Comparison of ENCODE assay signal across 9 cellular contexts in genomic region chr1:50251592-50252165, GRCh38.
DNase-seq lines count a peak whose midpoint lies in the region; ATAC-seq and TF ChIP-seq lines count a peak whose summit lies in the region.
"Had no signal": no experiment of that assay in that cellular context is flagged by ENCODE, and none has a peak within 500 bp of the region (broad histone marks: within the 10 kb centered on the region; RNA-seq: fewer than 3 reads in every experiment).

No MANE protein-coding gene starts in this region.

- peak; percentile 95 for DNase-seq in DMS53 (lab: John Stamatoyannopoulos, UW)
- peak; percentile 16 for DNase-seq in HK-2 (ENCODE audit: unreplicated experiment)
- DNase-seq in astrocyte of the hippocampus (ENCODE audit: low read depth, low spot score) = peak; percentile 39
- no peak for DNase-seq in RKO (ENCODE audit: low spot score)
- DNase-seq in effector memory CD8-positive, alpha-beta T cell = no peak
- no peak for DNase-seq in omental fat pad (ENCODE audit: low spot score)
- DNase-seq in effector memory CD4-positive, alpha-beta T cell = no peak
- DNase-seq: DND-41 had no signal

- ATAC-seq in GM21447 (IDR thresholded peaks at IDR 0.05; ENCODE audit: unreplicated experiment) (peak; percentile 80), omental fat pad (ENCODE audit: low FRiP score) (no peak)
- ATAC-seq in effector memory CD8-positive, alpha-beta T cell (replicated peaks) = no peak

- no peaks in the 10 kb centered on the region for H3K36me3 ChIP-seq in effector memory CD4-positive, alpha-beta T cell (ENCODE audit: control insufficient read depth, insufficient read depth, low read length)

- no peaks in the 10 kb centered on the region for H3K4me1 ChIP-seq in effector memory CD4-positive, alpha-beta T cell (ENCODE audit: control insufficient read depth, insufficient read depth, low read length, poor library complexity, severe bottlenecking)

- H3K36me3 Mint-ChIP-seq in effector memory CD8-positive, alpha-beta T cell (ENCODE audit: insufficient read depth) = no peaks in the 10 kb centered on the region

- no peak overlapping the region for H3K4me3 ChIP-seq in effector memory CD4-positive, alpha-beta T cell (ENCODE audit: insufficient read depth, low read depth, low read length, poor library complexity, severe bottlenecking)

- peaks cover 0 to 4% of the 10 kb centered on the region in 2 donors for H3K4me1 Mint-ChIP-seq in effector memory CD8-positive, alpha-beta T cell (ENCODE audit: low read depth in 2 of 2)

- H3K27ac Mint-ChIP-seq in effector memory CD8-positive, alpha-beta T cell = no peak overlapping the region

- H3K9me3 ChIP-seq in effector memory CD4-positive, alpha-beta T cell (ENCODE audit: control insufficient read depth, low read length) = no peaks in the 10 kb centered on the region

- H3K27me3 ChIP-seq in effector memory CD4-positive, alpha-beta T cell (replicated peaks; ENCODE audit: control insufficient read depth, insufficient read depth, low read length, poor library complexity, severe bottlenecking) = no peaks in the 10 kb centered on the region

- peaks cover 28 to 58% of the 10 kb centered on the region in 2 donors for H3K27me3 Mint-ChIP-seq in effector memory CD8-positive, alpha-beta T cell

- no peak for TF ChIP-seq CTCF in omental fat pad (IDR thresholded peaks at IDR 0.05)

- no peaks in the 10 kb centered on the region for H3K9me3 Mint-ChIP-seq in effector memory CD8-positive, alpha-beta T cell

- H3K27ac ChIP-seq in effector memory CD4-positive, alpha-beta T cell (ENCODE audit: insufficient read depth, low read length, poor library complexity, severe bottlenecking) = no peak overlapping the region

- no peak overlapping the region for H3K4me3 Mint-ChIP-seq in effector memory CD8-positive, alpha-beta T cell

Comparison
In these comparisons a context has a peak if more than half of its experiments do, and no peak if none do; other contexts are left out.
1. DNase-seq: peak in DMS53 (single experiment), HK-2 (single experiment) and astrocyte of the hippocampus (single experiment); none in RKO (single experiment), effector memory CD8-positive, alpha-beta T cell (0 of 3), omental fat pad (single experiment) and effector memory CD4-positive, alpha-beta T cell (0 of 3).